ENCODE assay signal across 17 cellular contexts in the genomic region with DNA sequence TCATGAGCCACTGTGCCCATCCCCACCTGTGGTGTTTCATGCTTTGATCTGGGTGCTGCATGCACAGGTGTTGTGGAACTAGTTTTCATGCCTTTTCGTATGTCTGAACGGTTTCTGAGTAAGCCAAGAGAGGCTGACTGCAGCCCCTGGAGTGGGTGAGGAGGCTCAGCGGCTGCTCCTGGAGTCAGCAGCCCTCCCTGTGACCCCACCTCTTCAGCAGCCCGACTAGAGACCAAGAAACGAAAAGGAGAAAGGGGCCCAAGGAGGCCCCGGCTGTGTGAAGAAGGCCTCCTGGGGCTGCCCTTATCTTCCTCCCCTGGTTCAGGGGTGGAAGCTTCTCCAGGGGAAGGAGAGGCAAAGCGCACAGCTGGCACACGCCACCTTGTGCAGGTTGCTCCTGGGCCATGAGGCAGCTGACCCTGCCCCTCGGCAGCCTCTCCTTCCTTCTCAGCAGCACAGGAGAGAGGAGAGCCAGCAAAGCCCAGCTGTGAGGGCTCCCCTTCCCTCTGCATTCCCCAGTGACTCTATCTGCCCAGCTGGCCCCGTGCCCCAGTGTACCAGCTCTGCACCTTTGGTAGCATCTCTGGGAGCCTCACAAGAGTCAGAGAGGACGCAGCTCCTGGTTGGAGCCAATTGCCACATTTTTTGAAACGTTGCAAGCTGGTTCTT.
"Had no signal": no experiment of that assay in that cellular context is flagged by ENCODE, and none has a peak within 500 bp of the region (broad histone marks: within the 10 kb centered on the region; RNA-seq: fewer than 3 reads in every experiment).

No MANE protein-coding gene starts in this region.

- H3K4me1 Mint-ChIP-seq: activated naive CD4-positive, alpha-beta T cell treated with anti-CD3 and anti-CD28 coated beads, Interleukin-2, amount 50 U/mL, for 24 hours; immature natural killer cell had no signal

- H3K4me1 ChIP-seq: adrenal gland, gastrocnemius medialis, upper lobe of right lung had no signal

- ATAC-seq: activated CD4-positive, CD25-positive, alpha-beta regulatory T cell treated with anti-CD3 and anti-CD28 coated beads, Interleukin-2, amount 50 U/mL, for 24 hours; gastrocnemius medialis; T-cell; upper lobe of right lung had no signal

- H3K27me3 ChIP-seq: adrenal gland, gastrocnemius medialis, heart left ventricle, right atrium auricular region, testis, upper lobe of right lung had no signal

- H3K27me3 Mint-ChIP-seq: activated naive CD4-positive, alpha-beta T cell treated with anti-CD3 and anti-CD28 coated beads, Interleukin-2, amount 50 U/mL, for 24 hours; stimulated activated naive CD8-positive, alpha-beta T cell treated with anti-CD3 and anti-CD28 coated beads, Interleukin-15, Interleukin-2, amounts not matched to agents 100 ng/mL and 50 ng/mL, for 24 hours had no signal

- H3K4me3 Mint-ChIP-seq: activated naive CD4-positive, alpha-beta T cell treated with anti-CD3 and anti-CD28 coated beads, Interleukin-2, amount 50 U/mL, for 24 hours; immature natural killer cell; naive B cell; stimulated activated naive CD8-positive, alpha-beta T cell treated with anti-CD3 and anti-CD28 coated beads, Interleukin-15, Interleukin-2, amounts not matched to agents 100 ng/mL and 50 ng/mL, for 24 hours; T-cell had no signal

- H3K36me3 ChIP-seq: adrenal gland, gastrocnemius medialis, heart left ventricle, right atrium auricular region, upper lobe of right lung had no signal

- H3K36me3 Mint-ChIP-seq: activated naive CD4-positive, alpha-beta T cell treated with anti-CD3 and anti-CD28 coated beads, Interleukin-2, amount 50 U/mL, for 24 hours; immature natural killer cell; naive B cell; T-cell had no signal

- H3K9me3 ChIP-seq: adrenal gland, gastrocnemius medialis, heart left ventricle, right atrium auricular region, testis, upper lobe of right lung had no signal

- H3K27ac ChIP-seq: adrenal gland, gastrocnemius medialis, right atrium auricular region, testis, upper lobe of right lung had no signal

- DNase-seq: erythroblast; gastrocnemius medialis; immature natural killer cell; naive B cell; small intestine; stimulated activated CD4-positive, alpha-beta T cell treated with anti-CD3 and anti-CD28 coated beads, Interleukin-4, amount 100 ng/mL, for 24 hours; T-cell; T-helper 9 cell; testis had no signal

- H3K27ac Mint-ChIP-seq: activated naive CD4-positive, alpha-beta T cell treated with anti-CD3 and anti-CD28 coated beads, Interleukin-2, amount 50 U/mL, for 24 hours; activated T-helper 2 cell treated with anti-CD3 and anti-CD28 coated beads, Interferon-gamma antibody, Interleukin-2, Interleukin-4, amounts not matched to agents 10 μg/mL and 5 μg/mL and 100 μg/mL, durations not matched to agents 14 hours and 24 hours and 36 hours; immature natural killer cell; naive B cell; stimulated activated naive CD8-positive, alpha-beta T cell treated with anti-CD3 and anti-CD28 coated beads, Interleukin-15, Interleukin-2, amounts not matched to agents 100 ng/mL and 50 ng/mL, for 24 hours; T-cell had no signal

- H3K4me3 ChIP-seq: adrenal gland, gastrocnemius medialis, heart left ventricle, right atrium auricular region, testis, upper lobe of right lung had no signal

- FAIRE-seq: small intestine had no signal

- H3K9me3 Mint-ChIP-seq: activated naive CD4-positive, alpha-beta T cell treated with anti-CD3 and anti-CD28 coated beads, Interleukin-2, amount 50 U/mL, for 24 hours; activated T-helper 2 cell treated with anti-CD3 and anti-CD28 coated beads, Interferon-gamma antibody, Interleukin-2, Interleukin-4, amounts not matched to agents 10 μg/mL and 5 μg/mL and 100 μg/mL, durations not matched to agents 14 hours and 24 hours and 36 hours; immature natural killer cell; naive B cell; stimulated activated naive CD8-positive, alpha-beta T cell treated with anti-CD3 and anti-CD28 coated beads, Interleukin-15, Interleukin-2, amounts not matched to agents 100 ng/mL and 50 ng/mL, for 24 hours; T-cell had no signal
